Comparison of ENCODE assay signal across 1 cellular context in genomic region chr11:44226472-44226871, GRCh38.
TF ChIP-seq lines count a peak whose summit lies in the region.

No MANE protein-coding gene starts in this region.

TF ChIP-seq in HEK293, 187 proteins besides CTCF, POLR2A, EP300 and RAD21 (continued from another document):
- no peak for TF ChIP-seq ZNF704 (tag by site-specific recombination; IDR thresholded peaks at IDR 0.05)
- TF ChIP-seq ZSCAN18 (tag by site-specific recombination; IDR thresholded peaks at IDR 0.05), result no peak
- TF ChIP-seq ZNF157 (tag by site-specific recombination; IDR thresholded peaks at IDR 0.05), result peak; percentile 75
